Comparison of ENCODE assay signal across 11 cellular contexts in the genomic region with DNA sequence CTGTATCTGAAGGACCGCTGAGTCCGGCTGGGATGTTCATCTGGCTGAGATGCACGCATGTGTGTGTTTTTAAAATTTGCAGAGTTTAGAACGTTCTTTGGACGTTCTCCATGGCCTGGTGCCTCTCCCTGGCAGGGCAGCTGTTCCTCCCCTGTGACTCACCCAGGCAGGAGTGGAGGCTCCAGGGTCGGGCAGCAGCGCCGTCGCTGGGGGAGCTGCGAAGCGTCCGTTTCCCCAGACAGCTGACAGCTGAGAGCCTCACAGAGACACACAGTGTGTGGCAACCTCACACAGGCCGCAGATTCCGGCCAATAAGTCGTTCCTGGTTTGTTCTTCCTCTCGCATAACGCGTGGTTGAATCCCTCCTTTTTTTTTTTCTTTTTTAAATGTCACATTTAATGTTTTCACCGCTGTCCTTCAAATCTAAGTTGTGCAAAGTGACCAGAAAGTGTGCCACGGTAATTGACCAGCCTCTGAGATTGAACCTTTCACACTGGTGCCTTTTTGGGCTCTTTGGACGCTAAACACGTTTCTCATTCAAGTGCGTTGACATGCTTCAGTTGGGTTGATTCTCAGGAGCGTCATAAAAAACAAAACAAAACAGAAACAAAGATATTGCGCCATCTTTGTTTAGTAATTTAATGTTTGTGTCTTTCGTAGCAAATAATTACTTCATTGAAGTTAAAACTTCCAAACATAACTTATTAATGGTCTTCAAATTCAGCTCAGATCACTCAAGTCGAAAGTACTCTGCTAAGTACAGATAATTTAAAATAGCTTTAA.
DNase-seq lines count a peak whose midpoint lies in the region; ATAC-seq and TF ChIP-seq lines count a peak whose summit lies in the region.
"Had no signal": no experiment of that assay in that cellular context is flagged by ENCODE, and none has a peak within 500 bp of the region (broad histone marks: within the 10 kb centered on the region; RNA-seq: fewer than 3 reads in every experiment).

No MANE protein-coding gene starts in this region.

- ATAC-seq in activated T-helper 17 cell treated with anti-CD3 and anti-CD28 coated beads, Interleukin-2, amount 50 U/mL, for 72 hours (replicated peaks): no peak
- ATAC-seq: naive thymus-derived CD8-positive, alpha-beta T cell had no signal

- H3K36me3 ChIP-seq in neural progenitor cell: no peaks in the 10 kb centered on the region

- no peaks in the 10 kb centered on the region for H3K27me3 Mint-ChIP-seq in progenitor cell of endocrine pancreas
- H3K27me3 Mint-ChIP-seq in neural progenitor cell (ENCODE audit: insufficient read depth, low read depth): peaks cover 11% of the 10 kb centered on the region
- H3K27me3 Mint-ChIP-seq in activated T-helper 17 cell treated with anti-CD3 and anti-CD28 coated beads, Interleukin-2, amount 50 U/mL, for 72 hours: no peaks in the 10 kb centered on the region

- H3K4me2 ChIP-seq in neural progenitor cell: no peak overlapping the region

- no peaks in the 10 kb centered on the region for H3K4me1 ChIP-seq in neural progenitor cell

- H4K20me1 ChIP-seq in neural progenitor cell (ENCODE audit: low read depth): no peaks in the 10 kb centered on the region

- no peak overlapping the region for H3K9ac ChIP-seq in neural progenitor cell

- H3K27me3 ChIP-seq in neural progenitor cell: no peaks in the 10 kb centered on the region

- TF ChIP-seq CTCF in progenitor cell of endocrine pancreas (IDR thresholded peaks at IDR 0.05; ENCODE audit: unreplicated experiment) (no peak), neural progenitor cell (IDR thresholded peaks at IDR 0.05) (no peak)

- H3K4me3 Mint-ChIP-seq in progenitor cell of endocrine pancreas (ENCODE audit: low read depth) (no peak overlapping the region), neural progenitor cell (no peak overlapping the region)
- H3K4me3 Mint-ChIP-seq in activated T-helper 17 cell treated with anti-CD3 and anti-CD28 coated beads, Interleukin-2, amount 50 U/mL, for 72 hours: no peak overlapping the region
- H3K4me3 Mint-ChIP-seq: naive thymus-derived CD8-positive, alpha-beta T cell had no signal

- no peaks in the 10 kb centered on the region for H3K79me2 ChIP-seq in neural progenitor cell (ENCODE audit: low read depth)

- H3K9me3 Mint-ChIP-seq in progenitor cell of endocrine pancreas (ENCODE audit: low read depth) (no peaks in the 10 kb centered on the region), neural progenitor cell (no peaks in the 10 kb centered on the region)
- H3K9me3 Mint-ChIP-seq in activated T-helper 17 cell treated with anti-CD3 and anti-CD28 coated beads, Interleukin-2, amount 50 U/mL, for 72 hours: no peaks in the 10 kb centered on the region
- H3K9me3 Mint-ChIP-seq: naive thymus-derived CD8-positive, alpha-beta T cell had no signal

- peak; percentile 93 for DNase-seq in EH (ENCODE audit: low read depth)
- DNase-seq in SHP77 treated with DMSO at 0.1 percent for 48 hours (lab: John Stamatoyannopoulos, UW): peak; percentile 2
- peak; percentile 65 to 95 (median 82) for DNase-seq in head of caudate nucleus
- no peak for DNase-seq in progenitor cell of endocrine pancreas (ENCODE audit: low spot score, unreplicated experiment)
- DNase-seq in NCI-H774 (lab: John Stamatoyannopoulos, UW): no peak
- DNase-seq in neural progenitor cell (ENCODE audit: low spot score): no peak
- DNase-seq in NCI-H1048 (lab: John Stamatoyannopoulos, UW): no peak
- DNase-seq: activated T-cell treated with anti-CD3 and anti-CD28 coated beads for 4 hours; KBM-7; naive thymus-derived CD8-positive, alpha-beta T cell had no signal

- H3K27ac Mint-ChIP-seq in progenitor cell of endocrine pancreas (peak overlapping the region; percentile 86), neural progenitor cell (no peak overlapping the region)
- no peak overlapping the region for H3K27ac Mint-ChIP-seq in activated T-helper 17 cell treated with anti-CD3 and anti-CD28 coated beads, Interleukin-2, amount 50 U/mL, for 72 hours

- H3F3A ChIP-seq in neural progenitor cell (ENCODE audit: low read depth): no peaks in the 10 kb centered on the region

- H3K36me3 Mint-ChIP-seq in progenitor cell of endocrine pancreas (ENCODE audit: insufficient read depth) (peaks cover 33% of the 10 kb centered on the region), neural progenitor cell (no peaks in the 10 kb centered on the region)
- peaks cover 72% of the 10 kb centered on the region for H3K36me3 Mint-ChIP-seq in activated T-helper 17 cell treated with anti-CD3 and anti-CD28 coated beads, Interleukin-2, amount 50 U/mL, for 72 hours (ENCODE audit: low read depth)

- H2AFZ ChIP-seq in neural progenitor cell (replicated peaks): no peak overlapping the region

- intact Hi-C loops in head of caudate nucleus (cut with DNase I): no loop called here

- H3K4me1 Mint-ChIP-seq in progenitor cell of endocrine pancreas (ENCODE audit: low read depth): no peaks in the 10 kb centered on the region
- H3K4me1 Mint-ChIP-seq in neural progenitor cell: peaks cover 5% of the 10 kb centered on the region
- H3K4me1 Mint-ChIP-seq in activated T-helper 17 cell treated with anti-CD3 and anti-CD28 coated beads, Interleukin-2, amount 50 U/mL, for 72 hours: no peaks in the 10 kb centered on the region

- no peak overlapping the region for H3K27ac ChIP-seq in neural progenitor cell

- H3K4me3 ChIP-seq in neural progenitor cell: no peak overlapping the region

- no peaks in the 10 kb centered on the region for H3K9me3 ChIP-seq in neural progenitor cell (ENCODE audit: low read depth)

Comparison
In these comparisons a context has a peak if more than half of its experiments do, and no peak if none do; other contexts are left out.
1. DNase-seq: peak in EH (single experiment), SHP77 treated with DMSO at 0.1 percent for 48 hours (single experiment) and head of caudate nucleus (42 of 42); none in progenitor cell of endocrine pancreas (single experiment), NCI-H774 (single experiment), neural progenitor cell (single experiment) and NCI-H1048 (single experiment).